ENCODE assay signal across 1 cellular context in genomic region chr12:50111417-50111692, GRCh38.
TF ChIP-seq lines count a peak whose summit lies in the region.

No MANE protein-coding gene starts in this region.

TF ChIP-seq in K562, 482 proteins besides CTCF, POLR2A, EP300 and RAD21:
- TF ChIP-seq ZNF644 (tag; IDR thresholded peaks at IDR 0.05; ENCODE audit: low read depth) (no peak), GABPA (tag; conservative IDR thresholded peaks at IDR 0.05; ENCODE audit: low read depth) (no peak), NBN (IDR thresholded peaks at IDR 0.05; ENCODE audit: low read depth) (0 out of 2 replicates have a peak, but pooled peaks have one; percentile 20), CREBBP (IDR thresholded peaks at IDR 0.05; ENCODE audit: low read depth, low read length) (no peak), SREBF2 (CRISPR knock-in tag; IDR thresholded peaks at IDR 0.05) (no peak), POLR2B (IDR thresholded peaks at IDR 0.05; ENCODE audit: low read depth, partially characterized antibody) (no peak), U2AF2 (optimal IDR thresholded peaks at IDR 0.05; ENCODE audit: low read depth, low read length) (no peak), SRSF7 (optimal IDR thresholded peaks at IDR 0.05; ENCODE audit: low read depth, low read length) (no peak), POLR2G (IDR thresholded peaks at IDR 0.05; ENCODE audit: low read depth, low read length) (no peak), ZNF699 (CRISPR knock-in tag; IDR thresholded peaks at IDR 0.05; ENCODE audit: insufficient replicate concordance) (no peak), CREB1 (IDR thresholded peaks at IDR 0.05) (no peak), CREB1 (CRISPR knock-in tag; IDR thresholded peaks at IDR 0.05) (no peak), ZBTB33 (CRISPR knock-in tag; IDR thresholded peaks at IDR 0.05) (peak; percentile 96), BMI1 (IDR thresholded peaks at IDR 0.05; ENCODE audit: low read length) (no peak), OTX1 (CRISPR knock-in tag; IDR thresholded peaks at IDR 0.05) (no peak), ETV5 (CRISPR knock-in tag; IDR thresholded peaks at IDR 0.05; ENCODE audit: low read depth) (no peak), SP2 (IDR thresholded peaks at IDR 0.05; ENCODE audit: extremely low read depth, low read depth, low read length, poor library complexity, severe bottlenecking) (no peak), ZSCAN29 (IDR thresholded peaks at IDR 0.05) (no peak), NR2C2 (CRISPR knock-in tag; IDR thresholded peaks at IDR 0.05) (no peak), NR2C2 (tag; IDR thresholded peaks at IDR 0.05) (no peak), ZBED1 (IDR thresholded peaks at IDR 0.05) (no peak), ZBTB8A (IDR thresholded peaks at IDR 0.05; ENCODE audit: partially characterized antibody) (no peak), PTBP1 (IDR thresholded peaks at IDR 0.05; ENCODE audit: low read depth, low read length) (no peak), ZNF134 (CRISPR knock-in tag; conservative IDR thresholded peaks at IDR 0.05) (no peak), VEZF1 (CRISPR knock-in tag; IDR thresholded peaks at IDR 0.05) (0 out of 2 replicates have a peak, but pooled peaks have one; percentile 32), KDM4B (IDR thresholded peaks at IDR 0.05; ENCODE audit: borderline replicate concordance in 2 of 2, low read depth in 1 of 2) (no peak), TAF15 (IDR thresholded peaks at IDR 0.05; ENCODE audit: low read depth, low read length) (no peak), ZNF347 (CRISPR knock-in tag; IDR thresholded peaks at IDR 0.05; ENCODE audit: low read depth) (no peak), MEF2A (IDR thresholded peaks at IDR 0.05; ENCODE audit: control insufficient read depth, low read depth, low read length) (no peak), HMGXB4 (CRISPR knock-in tag; IDR thresholded peaks at IDR 0.05) (0 out of 2 replicates have a peak, but pooled peaks have one; percentile 41), EZH2 (IDR thresholded peaks at IDR 0.05; ENCODE audit: borderline replicate concordance, low read depth, low read length) (no peak), NR2C1 (IDR thresholded peaks at IDR 0.05) (no peak), NR2C1 (tag; IDR thresholded peaks at IDR 0.05) (no peak), GABPB2 (CRISPR knock-in tag; conservative IDR thresholded peaks at IDR 0.05) (no peak), MYNN (IDR thresholded peaks at IDR 0.05) (0 out of 2 replicates have a peak, but pooled peaks have one; percentile 23), MYNN (CRISPR knock-in tag; IDR thresholded peaks at IDR 0.05) (no peak), DPF2 (IDR thresholded peaks at IDR 0.05) (0 out of 2 replicates have a peak, but pooled peaks have one; percentile 14), REST (CRISPR knock-in tag; IDR thresholded peaks at IDR 0.05; ENCODE audit: low read depth) (no peak), DNMT1 (IDR thresholded peaks at IDR 0.05) (no peak), ETS2 (tag; IDR thresholded peaks at IDR 0.05; ENCODE audit: borderline replicate concordance, poor library complexity, severe bottlenecking) (no peak), CCNT2 (IDR thresholded peaks at IDR 0.05; ENCODE audit: borderline replicate concordance, extremely low read depth, insufficient read length, low read depth, low read length) (no peak), SMARCA4 (IDR thresholded peaks at IDR 0.05) (no peak), NFIC (IDR thresholded peaks at IDR 0.05) (peak; percentile 48), CCAR2 (IDR thresholded peaks at IDR 0.05; ENCODE audit: low read depth, low read length) (no peak)
- TF ChIP-seq, protein P1, sequence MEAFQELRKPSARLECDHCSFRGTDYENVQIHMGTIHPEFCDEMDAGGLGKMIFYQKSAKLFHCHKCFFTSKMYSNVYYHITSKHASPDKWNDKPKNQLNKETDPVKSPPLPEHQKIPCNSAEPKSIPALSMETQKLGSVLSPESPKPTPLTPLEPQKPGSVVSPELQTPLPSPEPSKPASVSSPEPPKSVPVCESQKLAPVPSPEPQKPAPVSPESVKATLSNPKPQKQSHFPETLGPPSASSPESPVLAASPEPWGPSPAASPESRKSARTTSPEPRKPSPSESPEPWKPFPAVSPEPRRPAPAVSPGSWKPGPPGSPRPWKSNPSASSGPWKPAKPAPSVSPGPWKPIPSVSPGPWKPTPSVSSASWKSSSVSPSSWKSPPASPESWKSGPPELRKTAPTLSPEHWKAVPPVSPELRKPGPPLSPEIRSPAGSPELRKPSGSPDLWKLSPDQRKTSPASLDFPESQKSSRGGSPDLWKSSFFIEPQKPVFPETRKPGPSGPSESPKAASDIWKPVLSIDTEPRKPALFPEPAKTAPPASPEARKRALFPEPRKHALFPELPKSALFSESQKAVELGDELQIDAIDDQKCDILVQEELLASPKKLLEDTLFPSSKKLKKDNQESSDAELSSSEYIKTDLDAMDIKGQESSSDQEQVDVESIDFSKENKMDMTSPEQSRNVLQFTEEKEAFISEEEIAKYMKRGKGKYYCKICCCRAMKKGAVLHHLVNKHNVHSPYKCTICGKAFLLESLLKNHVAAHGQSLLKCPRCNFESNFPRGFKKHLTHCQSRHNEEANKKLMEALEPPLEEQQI (IDR thresholded peaks at IDR 0.05): no peak
- TF ChIP-seq, protein P2, sequence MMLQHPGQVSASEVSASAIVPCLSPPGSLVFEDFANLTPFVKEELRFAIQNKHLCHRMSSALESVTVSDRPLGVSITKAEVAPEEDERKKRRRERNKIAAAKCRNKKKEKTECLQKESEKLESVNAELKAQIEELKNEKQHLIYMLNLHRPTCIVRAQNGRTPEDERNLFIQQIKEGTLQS (IDR thresholded peaks at IDR 0.05): peak; percentile 19; the same call in 1 of the 2 replicates
- TF ChIP-seq, protein P2 (CRISPR knock-in tag; conservative IDR thresholded peaks at IDR 0.05): no peak
- TF ChIP-seq, protein P3, sequence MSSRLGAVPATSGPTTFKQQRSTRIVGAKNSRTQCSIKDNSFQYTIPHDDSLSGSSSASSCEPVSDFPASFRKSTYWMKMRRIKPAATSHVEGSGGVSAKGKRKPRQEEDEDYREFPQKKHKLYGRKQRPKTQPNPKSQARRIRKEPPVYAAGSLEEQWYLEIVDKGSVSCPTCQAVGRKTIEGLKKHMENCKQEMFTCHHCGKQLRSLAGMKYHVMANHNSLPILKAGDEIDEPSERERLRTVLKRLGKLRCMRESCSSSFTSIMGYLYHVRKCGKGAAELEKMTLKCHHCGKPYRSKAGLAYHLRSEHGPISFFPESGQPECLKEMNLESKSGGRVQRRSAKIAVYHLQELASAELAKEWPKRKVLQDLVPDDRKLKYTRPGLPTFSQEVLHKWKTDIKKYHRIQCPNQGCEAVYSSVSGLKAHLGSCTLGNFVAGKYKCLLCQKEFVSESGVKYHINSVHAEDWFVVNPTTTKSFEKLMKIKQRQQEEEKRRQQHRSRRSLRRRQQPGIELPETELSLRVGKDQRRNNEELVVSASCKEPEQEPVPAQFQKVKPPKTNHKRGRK (tag; IDR thresholded peaks at IDR 0.05): no peak
- TF ChIP-seq, protein P4, sequence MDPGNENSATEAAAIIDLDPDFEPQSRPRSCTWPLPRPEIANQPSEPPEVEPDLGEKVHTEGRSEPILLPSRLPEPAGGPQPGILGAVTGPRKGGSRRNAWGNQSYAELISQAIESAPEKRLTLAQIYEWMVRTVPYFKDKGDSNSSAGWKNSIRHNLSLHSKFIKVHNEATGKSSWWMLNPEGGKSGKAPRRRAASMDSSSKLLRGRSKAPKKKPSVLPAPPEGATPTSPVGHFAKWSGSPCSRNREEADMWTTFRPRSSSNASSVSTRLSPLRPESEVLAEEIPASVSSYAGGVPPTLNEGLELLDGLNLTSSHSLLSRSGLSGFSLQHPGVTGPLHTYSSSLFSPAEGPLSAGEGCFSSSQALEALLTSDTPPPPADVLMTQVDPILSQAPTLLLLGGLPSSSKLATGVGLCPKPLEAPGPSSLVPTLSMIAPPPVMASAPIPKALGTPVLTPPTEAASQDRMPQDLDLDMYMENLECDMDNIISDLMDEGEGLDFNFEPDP (CRISPR knock-in tag; IDR thresholded peaks at IDR 0.05): no peak
TF ChIP-seq in K562: peak in this region for 8.
